In genomic region chr11:1515082-1516060, GRCh38 we compare ENCODE assay signal across 8 cellular contexts. TPM values are rescaled to one million over a fixed set of nuclear protein-coding genes. Genes with fewer than 3 reads are reported as not detected.
A peak's percentile ranks its signal among the peaks of the same experiment; 100 is the strongest.
DNase-seq lines count a peak whose midpoint lies in the region; ATAC-seq, FAIRE-seq and TF ChIP-seq lines count a peak whose summit lies in the region.

No MANE protein-coding gene starts in this region.

- no peaks in the 10 kb centered on the region for H3K9me3 ChIP-seq in A549

- CTCF ChIA-PET in A549 (lab: Yijun Ruan, JAX) = interaction anchor here (0.7 to 3.4 kb wide), 51 partner anchors 8 to 402 kb away, joined by 3 to 58 read pairs (median 4); no protein-coding TSS in a partner anchor

- ATAC-seq in A549 (peak; percentile 76 to 96), memory B cell (ENCODE audit: low read depth) (peak; percentile 94), GM21528 (IDR thresholded peaks at IDR 0.05; ENCODE audit: low FRiP score, unreplicated experiment) (no peak)

- no peak overlapping the region for H3K4me3 ChIP-seq in A549

- H3K9me3 Mint-ChIP-seq in memory B cell = no peaks in the 10 kb centered on the region

- TF ChIP-seq CTCF in A549 (IDR thresholded peaks at IDR 0.05) = peak; percentile 80

- no peak for FAIRE-seq in A549 (lab: Jason Lieb, UNC)

- no peak overlapping the region for H3K4me3 Mint-ChIP-seq in memory B cell

- H3K27me3 Mint-ChIP-seq in memory B cell = no peaks in the 10 kb centered on the region

- 44% methylated on average over 31 of the region's 36 CpGs for WGBS in A549 (ENCODE audit: missing lambda C conversion rate)

- peaks cover 8% of the 10 kb centered on the region for H3K36me3 Mint-ChIP-seq in memory B cell

- DNase-seq in A549 (ENCODE audit: low read depth in 1 of 2, low spot score in 1 of 2) (peak; percentile 52 to 93), GM19238 (ENCODE audit: insufficient read length, low spot score) (peak; percentile 83), NCI-H526 treated with DMSO at 0.1 percent for 48 hours (lab: John Stamatoyannopoulos, UW) (peak; percentile 23), ecto neural progenitor cell (ENCODE audit: low spot score) (peak; percentile 92), memory B cell (ENCODE audit: low spot score in 2 of 2) (peak; percentile 75 to 91)
- peak; percentile 34 to 65 for DNase-seq in activated CD8-positive, alpha-beta memory T cell treated with anti-CD3 and anti-CD28 coated beads for 1 hour (ENCODE audit: extremely low read depth in 1 of 2, low read depth in 1 of 2)
- DNase-seq in stimulated activated CD8-positive, alpha-beta memory T cell treated with anti-CD3 and anti-CD28 coated beads, Interleukin-12 subunit alpha, Interleukin-12 subunit beta, amount 100 ng/mL, for 24 hours (ENCODE audit: extremely low read depth) = peak; percentile 42

- no peak for TF ChIP-seq POLR2A in A549 (IDR thresholded peaks at IDR 0.05; ENCODE audit: low read length)

- peaks cover 46% of the 10 kb centered on the region for H3K4me1 Mint-ChIP-seq in memory B cell

- TF ChIP-seq EP300 in A549 (IDR thresholded peaks at IDR 0.05) = no peak

- no peak overlapping the region for H3K27ac Mint-ChIP-seq in memory B cell

- H3K4me2 ChIP-seq in A549 = no peak overlapping the region

- POLR2A ChIA-PET in A549 (lab: Yijun Ruan, JAX) = no interaction called here

- peak overlapping the region in 1 of 2 experiments; percentile 54; a peak in 2 of 6 replicates for H3K27ac ChIP-seq in A549

- TF ChIP-seq RAD21 in A549 (conservative IDR thresholded peaks at IDR 0.05 in 1 of 2, IDR thresholded peaks at IDR 0.05 in 1 of 2) = peak; percentile 83 to 84

- peaks cover 7% of the 10 kb centered on the region; the same call in 1 of the 3 replicates for H3K4me1 ChIP-seq in A549

TF ChIP-seq in A549, 52 proteins besides CTCF, POLR2A, EP300 and RAD21:
- TF ChIP-seq ELK1 (IDR thresholded peaks at IDR 0.05; ENCODE audit: low read depth, low read length) = no peak
- TF ChIP-seq SREBF2 (IDR thresholded peaks at IDR 0.05) = no peak
- TF ChIP-seq HOXB13 (CRISPR knock-in tag; IDR thresholded peaks at IDR 0.05; ENCODE audit: low read depth) = no peak
- TF ChIP-seq SMC3 (IDR thresholded peaks at IDR 0.05) = peak; percentile 82

RNA-seq across cellular contexts. Expression of gene MOB2, which starts 28.8 kb away (rescaled TPM):
- polyA plus RNA-seq in A549 (2011; rRNA removed) = 25.4 and 32.0 TPM in 2 replicates
- 51.7 and 62.0 TPM in 2 replicates for polyA plus RNA-seq in A549 (2012; cell fraction: cytosol; rRNA removed)
- polyA plus RNA-seq in A549 (2012; cell fraction: nucleus; rRNA removed) = 69.0 and 70.7 TPM in 2 replicates
- polyA plus RNA-seq in A549 (2017; fragmentation: RNase III; extraction: RNeasy Plus Mini Kit Qiagen cat#74134 plus additional on column Dnase treatment) = 31.9 to 38.2 TPM (median 35.2 TPM) in 3 replicates
- polyA minus RNA-seq in A549 (2011; rRNA and poly(A)+ RNA removed) = 31.3 and 40.1 TPM in 2 replicates

RNA-seq across cellular contexts. Expression of gene DUSP8, which starts 56.7 kb away (rescaled TPM):
- polyA plus RNA-seq in A549 (2011; rRNA removed) (2.6 and 3.6 TPM in 2 replicates), A549 (2017; fragmentation: RNase III; extraction: RNeasy Plus Mini Kit Qiagen cat#74134 plus additional on column Dnase treatment) (0.59 to 1.2 TPM (median 0.72 TPM) in 3 replicates)
- 2.3 and 5.0 TPM in 2 replicates for polyA plus RNA-seq in A549 (2012; cell fraction: cytosol; rRNA removed)
- 8.1 and 8.6 TPM in 2 replicates for polyA plus RNA-seq in A549 (2012; cell fraction: nucleus; rRNA removed)
- 5.7 and 7.9 TPM in 2 replicates for polyA minus RNA-seq in A549 (2011; rRNA and poly(A)+ RNA removed)

Comparison
In these comparisons a context has a peak if more than half of its experiments do, and no peak if none do; other contexts are left out.
1. DNase-seq: peak in every context shown above with its lines; median percentile 92 in ecto neural progenitor cell; 83 in GM19238; 83 in memory B cell; 72 in A549; 50 in activated CD8-positive, alpha-beta memory T cell treated with anti-CD3 and anti-CD28 coated beads for 1 hour; 42 in stimulated activated CD8-positive, alpha-beta memory T cell treated with anti-CD3 and anti-CD28 coated beads, Interleukin-12 subunit alpha, Interleukin-12 subunit beta, amount 100 ng/mL, for 24 hours; 23 in NCI-H526 treated with DMSO at 0.1 percent for 48 hours.